ENCODE assay signal across 17 cellular contexts in genomic region chrX:15985937-15986336, GRCh38.
DNase-seq lines count a peak whose midpoint lies in the region; ATAC-seq and TF ChIP-seq lines count a peak whose summit lies in the region.
"Had no signal": no experiment of that assay in that cellular context is flagged by ENCODE, and none has a peak within 500 bp of the region (broad histone marks: within the 10 kb centered on the region; RNA-seq: fewer than 3 reads in every experiment).

No MANE protein-coding gene starts in this region.

- intact Hi-C loops in natural killer cell (cut with micrococcal nuclease) = no loop called here

- H3K4me1 Mint-ChIP-seq in natural killer cell treated with Interleukin-12 subunit alpha and Interleukin-12 subunit beta and Interleukin-15 and Interleukin-18, amount 100 ng/mL, for 72 hours (ENCODE audit: low read depth in 2 of 2) = peaks cover 5 to 12% of the 10 kb centered on the region in 2 donors
- no peaks in the 10 kb centered on the region for H3K4me1 Mint-ChIP-seq in natural killer cell
- H3K4me1 Mint-ChIP-seq in activated T-cell treated with anti-CD3 and anti-CD28 coated beads, Interleukin-2, amount 50 U/mL, for 24 hours (ENCODE audit: low read depth) = peaks cover 10% of the 10 kb centered on the region
- H3K4me1 Mint-ChIP-seq in memory B cell = peaks cover 14% of the 10 kb centered on the region

- H3K27ac Mint-ChIP-seq in natural killer cell treated with Interleukin-12 subunit alpha and Interleukin-12 subunit beta and Interleukin-15 and Interleukin-18, amount 100 ng/mL, for 72 hours = peak overlapping the region in 1 of 2 donors; percentile 15
- H3K27ac Mint-ChIP-seq in natural killer cell (no peak overlapping the region), memory B cell (peak overlapping the region; percentile 17)
- peak overlapping the region; percentile 55 for H3K27ac Mint-ChIP-seq in activated T-cell treated with anti-CD3 and anti-CD28 coated beads, Interleukin-2, amount 50 U/mL, for 24 hours

- H3K9me3 Mint-ChIP-seq in natural killer cell treated with Interleukin-12 subunit alpha and Interleukin-12 subunit beta and Interleukin-15 and Interleukin-18, amount 100 ng/mL, for 72 hours = peaks cover 3% of the 10 kb centered on the region
- H3K9me3 Mint-ChIP-seq in natural killer cell (no peaks in the 10 kb centered on the region), memory B cell (no peaks in the 10 kb centered on the region)
- no peaks in the 10 kb centered on the region for H3K9me3 Mint-ChIP-seq in activated T-cell treated with anti-CD3 and anti-CD28 coated beads, Interleukin-2, amount 50 U/mL, for 24 hours

- peaks cover 4% of the 10 kb centered on the region for H3K36me3 Mint-ChIP-seq in natural killer cell treated with Interleukin-12 subunit alpha and Interleukin-12 subunit beta and Interleukin-15 and Interleukin-18, amount 100 ng/mL, for 72 hours
- H3K36me3 Mint-ChIP-seq in natural killer cell = no peaks in the 10 kb centered on the region
- H3K36me3 Mint-ChIP-seq in activated T-cell treated with anti-CD3 and anti-CD28 coated beads, Interleukin-2, amount 50 U/mL, for 24 hours (ENCODE audit: low read depth) = no peaks in the 10 kb centered on the region
- H3K36me3 Mint-ChIP-seq in memory B cell = peaks cover 2% of the 10 kb centered on the region

- DNase-seq in natural killer cell treated with Interleukin-12 subunit alpha and Interleukin-12 subunit beta and Interleukin-15 and Interleukin-18, amount 100 ng/mL, for 72 hours (ENCODE audit: low spot score) = peak; percentile 71
- DNase-seq in natural killer cell (no peak), memory B cell (ENCODE audit: low spot score in 2 of 2) (no peak), cerebellum (ENCODE audit: low spot score) (no peak), NCI-H226 (no peak), GDM1 (lab: John Stamatoyannopoulos, UW) (no peak)
- DNase-seq in activated T-cell treated with anti-CD3 and anti-CD28 coated beads, Interleukin-2, amount 50 U/mL, for 24 hours = no peak
- DNase-seq: activated gamma-delta T cell treated with Interleukin-2 at 50 U/mL for 16 hours; caudate nucleus; DMS79; foreskin melanocyte; NCI-H2171; NK-92 treated with Interleukin-12 subunit alpha and Interleukin-12 subunit beta, amount 100 ng/mL, for 24 hours; sigmoid colon; SK-N-SH; transverse colon had no signal

- peak; percentile 94 to 95 for ATAC-seq in natural killer cell treated with Interleukin-12 subunit alpha and Interleukin-12 subunit beta and Interleukin-15 and Interleukin-18, amount 100 ng/mL, for 72 hours
- no peak for ATAC-seq in natural killer cell
- ATAC-seq in memory B cell (ENCODE audit: low read depth) = no peak
- ATAC-seq in GM18517 (IDR thresholded peaks at IDR 0.05; ENCODE audit: unreplicated experiment) = no peak

- peak overlapping the region; percentile 3 for H3K4me3 Mint-ChIP-seq in natural killer cell treated with Interleukin-12 subunit alpha and Interleukin-12 subunit beta and Interleukin-15 and Interleukin-18, amount 100 ng/mL, for 72 hours
- no peak overlapping the region for H3K4me3 Mint-ChIP-seq in natural killer cell
- no peak overlapping the region for H3K4me3 Mint-ChIP-seq in activated T-cell treated with anti-CD3 and anti-CD28 coated beads, Interleukin-2, amount 50 U/mL, for 24 hours
- H3K4me3 Mint-ChIP-seq in memory B cell = no peak overlapping the region

- peaks cover 12 to 28% of the 10 kb centered on the region in 2 donors for H3K27me3 Mint-ChIP-seq in natural killer cell treated with Interleukin-12 subunit alpha and Interleukin-12 subunit beta and Interleukin-15 and Interleukin-18, amount 100 ng/mL, for 72 hours
- H3K27me3 Mint-ChIP-seq in natural killer cell (ENCODE audit: low read depth in 2 of 2) (peaks cover 10 to 48% of the 10 kb centered on the region in 2 donors), memory B cell (no peaks in the 10 kb centered on the region)
- peaks cover 66% of the 10 kb centered on the region for H3K27me3 Mint-ChIP-seq in activated T-cell treated with anti-CD3 and anti-CD28 coated beads, Interleukin-2, amount 50 U/mL, for 24 hours

- no peak for TF ChIP-seq CTCF in natural killer cell (IDR thresholded peaks at IDR 0.05)

Comparison
In these comparisons a context has a peak if more than half of its experiments do, and no peak if none do; other contexts are left out.
1. ATAC-seq: peak in natural killer cell treated with Interleukin-12 subunit alpha and Interleukin-12 subunit beta and Interleukin-15 and Interleukin-18, amount 100 ng/mL, for 72 hours (2 of 2); none in natural killer cell (0 of 3), memory B cell (single experiment) and GM18517 (single experiment).
2. H3K27ac Mint-ChIP-seq: peak in activated T-cell treated with anti-CD3 and anti-CD28 coated beads, Interleukin-2, amount 50 U/mL, for 24 hours (single experiment) and memory B cell (single experiment); none in natural killer cell (0 of 2).